38 cellular contexts compared by ENCODE assay signal in genomic region chr4:70041652-70042286, GRCh38. TPM values are rescaled to one million over a fixed set of nuclear protein-coding genes. Genes with fewer than 3 reads are reported as not detected.
"Had no signal": no experiment of that assay in that cellular context is flagged by ENCODE, and none has a peak within 500 bp of the region (broad histone marks: within the 10 kb centered on the region; RNA-seq: fewer than 3 reads in every experiment).

No MANE protein-coding gene starts in this region.

- H3K27me3 Mint-ChIP-seq: activated B cell treated with CpG ODN at 0.5 μM for 24 hours; activated CD4-positive, alpha-beta memory T cell treated with anti-CD3 and anti-CD28 coated beads for 36 hours; activated CD4-positive, alpha-beta T cell treated with anti-CD3 and anti-CD28 coated beads, Interleukin-2, amount 10 ng/mL, durations not matched to agents 24 days and 14 days; activated CD8-positive, alpha-beta T cell treated with anti-CD3 and anti-CD28 coated beads for 36 hours; activated naive CD8-positive, alpha-beta T cell treated with anti-CD3 and anti-CD28 coated beads for 36 hours; activated T-helper 17 cell treated with anti-CD3 and anti-CD28 coated beads, Interleukin-2, amount 50 U/mL, for 72 hours; central memory CD8-positive, alpha-beta T cell; T-cell; T-helper 17 cell had no signal

- H3K4me3 ChIP-seq: adrenal gland, cardiac muscle cell had no signal

- H3K36me3 Mint-ChIP-seq: activated CD4-positive, alpha-beta memory T cell treated with anti-CD3 and anti-CD28 coated beads for 36 hours; activated naive CD8-positive, alpha-beta T cell treated with anti-CD3 and anti-CD28 coated beads for 36 hours; brain; T-cell had no signal

- H3K36me3 ChIP-seq: adrenal gland, cardiac muscle cell had no signal

- DNase-seq: activated B cell treated with CpG ODN at 0.5 μM for 24 hours; activated CD4-positive, alpha-beta memory T cell treated with anti-CD3 and anti-CD28 coated beads for 36 hours; activated CD4-positive, alpha-beta T cell treated with anti-CD3 and anti-CD28 coated beads for 4 hours; activated CD4-positive, alpha-beta T cell treated with anti-CD3 and anti-CD28 coated beads, Interleukin-2, amount 10 ng/mL, durations not matched to agents 24 days and 14 days; activated CD4-positive, alpha-beta T cell treated with anti-CD3 and anti-CD28 coated beads, Interleukin-2, amount 50 U/mL, for 1 hour; activated CD4-positive, alpha-beta T cell treated with anti-CD3 and anti-CD28 coated beads, Interleukin-2, amount 50 U/mL, for 4 hours; activated CD4-positive, CD25-positive, alpha-beta regulatory T cell treated with anti-CD3 and anti-CD28 coated beads, Interleukin-2, amount 50 U/mL, for 72 hours; activated CD8-positive, alpha-beta memory T cell treated with anti-CD3 and anti-CD28 coated beads, Interleukin-2, amount 50 U/mL, for 4 hours; activated CD8-positive, alpha-beta T cell treated with anti-CD3 and anti-CD28 coated beads for 36 hours; activated effector memory CD4-positive, alpha-beta T cell treated with anti-CD3 and anti-CD28 coated beads, Interleukin-2, amount 50 U/mL, for 16 hours; activated gamma-delta T cell treated with Interleukin-2 at 50 U/mL for 16 hours; activated naive CD4-positive, alpha-beta T cell; activated naive CD4-positive, alpha-beta T cell treated with anti-CD3 and anti-CD28 coated beads for 36 hours; activated naive CD4-positive, alpha-beta T cell treated with anti-CD3 and anti-CD28 coated beads, Interleukin-2, amount 50 U/mL, for 16 hours; activated naive CD8-positive, alpha-beta T cell treated with anti-CD3 and anti-CD28 coated beads for 36 hours; activated T-cell treated with anti-CD3 and anti-CD28 coated beads for 4 hours; activated T-cell treated with anti-CD3 and anti-CD28 coated beads, Interleukin-2, amount 50 U/mL, for 1 hour; activated T-cell treated with anti-CD3 and anti-CD28 coated beads, Interleukin-2, amount 50 U/mL, for 4 hours; activated T-cell treated with anti-CD3 and anti-CD28 coated beads, Interleukin-2, amount 50 U/mL, for 72 hours; adrenal gland; amniotic stem cell; aorta; caudate nucleus; cerebellar nuclear complex; T-cell; T-helper 17 cell had no signal

- H3K27ac ChIP-seq: adrenal gland, cardiac muscle cell, VCaP had no signal

- H3K9me3 ChIP-seq: adrenal gland had no signal

- H3K27ac Mint-ChIP-seq: activated B cell treated with CpG ODN at 0.5 μM for 24 hours; activated CD4-positive, alpha-beta memory T cell treated with anti-CD3 and anti-CD28 coated beads for 36 hours; activated CD4-positive, alpha-beta T cell treated with anti-CD3 and anti-CD28 coated beads, Interleukin-2, amount 10 ng/mL, durations not matched to agents 24 days and 14 days; activated CD8-positive, alpha-beta T cell treated with anti-CD3 and anti-CD28 coated beads for 36 hours; activated naive CD4-positive, alpha-beta T cell treated with anti-CD3 and anti-CD28 coated beads for 36 hours; activated naive CD4-positive, alpha-beta T cell treated with anti-CD3 and anti-CD28 coated beads, Interleukin-2, amount 50 U/mL, for 72 hours; activated naive CD8-positive, alpha-beta T cell treated with anti-CD3 and anti-CD28 coated beads for 36 hours; activated T-cell treated with anti-CD3 and anti-CD28 coated beads, Interleukin-2, amount 50 U/mL, for 72 hours; activated T-helper 1 cell treated with anti-CD3 and anti-CD28 coated beads, Interleukin-12 subunit alpha, Interleukin-12 subunit beta, Interleukin-2, Interleukin-4 antibody, amounts not matched to agents 30 ng/mL and 10 ng/mL and 1 ng/mL, durations not matched to agents 14 hours and 24 hours and 36 hours; activated T-helper 17 cell treated with anti-CD3 and anti-CD28 coated beads, Interleukin-2, amount 50 U/mL, for 72 hours; brain; T-cell; T-helper 17 cell had no signal

- H3K4me1 Mint-ChIP-seq: activated B cell treated with CpG ODN at 0.5 μM for 24 hours; activated CD4-positive, alpha-beta T cell treated with anti-CD3 and anti-CD28 coated beads, Interleukin-2, amount 10 ng/mL, durations not matched to agents 24 days and 14 days; activated naive CD8-positive, alpha-beta T cell treated with anti-CD3 and anti-CD28 coated beads for 36 hours; activated T-helper 17 cell treated with anti-CD3 and anti-CD28 coated beads, Interleukin-2, amount 50 U/mL, for 72 hours; brain; central memory CD8-positive, alpha-beta T cell; T-cell; T-helper 17 cell had no signal

- H3K27me3 ChIP-seq: adrenal gland, cardiac muscle cell had no signal

- FAIRE-seq: astrocyte, bronchial epithelial cell had no signal

- H3K4me3 Mint-ChIP-seq: activated B cell treated with CpG ODN at 0.5 μM for 24 hours; activated CD4-positive, alpha-beta memory T cell treated with anti-CD3 and anti-CD28 coated beads for 36 hours; activated CD4-positive, alpha-beta T cell treated with anti-CD3 and anti-CD28 coated beads, Interleukin-2, amount 10 ng/mL, durations not matched to agents 24 days and 14 days; activated CD8-positive, alpha-beta T cell treated with anti-CD3 and anti-CD28 coated beads for 36 hours; activated naive CD4-positive, alpha-beta T cell treated with anti-CD3 and anti-CD28 coated beads for 36 hours; activated naive CD8-positive, alpha-beta T cell treated with anti-CD3 and anti-CD28 coated beads for 36 hours; activated T-cell treated with anti-CD3 and anti-CD28 coated beads, Interleukin-2, amount 50 U/mL, for 4 hours; activated T-cell treated with anti-CD3 and anti-CD28 coated beads, Interleukin-2, amount 50 U/mL, for 72 hours; activated T-helper 1 cell treated with anti-CD3 and anti-CD28 coated beads, Interleukin-12 subunit alpha, Interleukin-12 subunit beta, Interleukin-2, Interleukin-4 antibody, amounts not matched to agents 30 ng/mL and 10 ng/mL and 1 ng/mL, durations not matched to agents 14 hours and 24 hours and 36 hours; activated T-helper 17 cell treated with anti-CD3 and anti-CD28 coated beads, Interleukin-2, amount 50 U/mL, for 72 hours; brain; central memory CD8-positive, alpha-beta T cell; T-cell; T-helper 17 cell had no signal

- H3K4me1 ChIP-seq: adrenal gland had no signal

- ATAC-seq: activated CD8-positive, alpha-beta T cell treated with anti-CD3 and anti-CD28 coated beads for 36 hours; activated naive CD4-positive, alpha-beta T cell treated with anti-CD3 and anti-CD28 coated beads, Interleukin-2, amount 50 U/mL, for 72 hours; activated T-cell treated with anti-CD3 and anti-CD28 coated beads, Interleukin-2, amount 50 U/mL, for 4 hours; activated T-cell treated with anti-CD3 and anti-CD28 coated beads, Interleukin-2, amount 50 U/mL, for 72 hours; activated T-helper 17 cell treated with anti-CD3 and anti-CD28 coated beads, Interleukin-2, amount 50 U/mL, for 72 hours; T-cell; T-helper 17 cell had no signal

RNA-seq across cellular contexts. Expression of gene HTN1, which starts 8.5 kb away (rescaled TPM):
- total RNA-seq: activated B cell treated with CpG ODN at 0.5 μM for 24 hours; activated CD4-positive, alpha-beta memory T cell treated with anti-CD3 and anti-CD28 coated beads for 36 hours; activated CD4-positive, alpha-beta T cell treated with anti-CD3 and anti-CD28 coated beads, Interleukin-2, amount 10 ng/mL, durations not matched to agents 24 days and 14 days; activated CD8-positive, alpha-beta memory T cell treated with anti-CD3 and anti-CD28 coated beads for 36 hours; activated CD8-positive, alpha-beta T cell treated with anti-CD3 and anti-CD28 coated beads for 36 hours; activated naive CD4-positive, alpha-beta T cell treated with anti-CD3 and anti-CD28 coated beads for 36 hours; activated naive CD4-positive, alpha-beta T cell treated with anti-CD3 and anti-CD28 coated beads, Interleukin-2, amount 50 U/mL, for 72 hours; activated naive CD8-positive, alpha-beta T cell treated with anti-CD3 and anti-CD28 coated beads for 36 hours; activated T-cell treated with anti-CD3 and anti-CD28 coated beads, Interleukin-2, amount 50 U/mL, for 4 hours; activated T-cell treated with anti-CD3 and anti-CD28 coated beads, Interleukin-2, amount 50 U/mL, for 72 hours; activated T-helper 1 cell treated with anti-CD3 and anti-CD28 coated beads, Interleukin-12 subunit alpha, Interleukin-12 subunit beta, Interleukin-2, Interleukin-4 antibody, amounts not matched to agents 30 ng/mL and 10 ng/mL and 1 ng/mL, durations not matched to agents 14 hours and 24 hours and 36 hours; activated T-helper 17 cell treated with anti-CD3 and anti-CD28 coated beads, Interleukin-2, amount 50 U/mL, for 72 hours; adrenal gland; aorta; astrocyte; bronchial epithelial cell; cardiac muscle cell; T-cell; T-helper 1 cell treated with Interleukin-12 subunit alpha and Interleukin-12 subunit beta and Interleukin-4 antibody, amounts not matched to agents 30 ng/mL and 1 ng/mL, for 36 hours; T-helper 17 cell; T-helper 2 cell treated with Interferon-gamma antibody and Interleukin-4, amounts not matched to agents 100 ng/mL and 5 ng/mL, for 36 hours had no signal
- polyA plus RNA-seq: adrenal gland, aorta, cardiac muscle cell had no signal

RNA-seq across cellular contexts. Expression of gene HTN3, which starts 13.5 kb away (rescaled TPM):
- total RNA-seq: activated B cell treated with CpG ODN at 0.5 μM for 24 hours; activated CD4-positive, alpha-beta memory T cell treated with anti-CD3 and anti-CD28 coated beads for 36 hours; activated CD4-positive, alpha-beta T cell treated with anti-CD3 and anti-CD28 coated beads, Interleukin-2, amount 10 ng/mL, durations not matched to agents 24 days and 14 days; activated CD8-positive, alpha-beta memory T cell treated with anti-CD3 and anti-CD28 coated beads for 36 hours; activated CD8-positive, alpha-beta T cell treated with anti-CD3 and anti-CD28 coated beads for 36 hours; activated naive CD4-positive, alpha-beta T cell treated with anti-CD3 and anti-CD28 coated beads for 36 hours; activated naive CD4-positive, alpha-beta T cell treated with anti-CD3 and anti-CD28 coated beads, Interleukin-2, amount 50 U/mL, for 72 hours; activated naive CD8-positive, alpha-beta T cell treated with anti-CD3 and anti-CD28 coated beads for 36 hours; activated T-cell treated with anti-CD3 and anti-CD28 coated beads, Interleukin-2, amount 50 U/mL, for 4 hours; activated T-cell treated with anti-CD3 and anti-CD28 coated beads, Interleukin-2, amount 50 U/mL, for 72 hours; activated T-helper 1 cell treated with anti-CD3 and anti-CD28 coated beads, Interleukin-12 subunit alpha, Interleukin-12 subunit beta, Interleukin-2, Interleukin-4 antibody, amounts not matched to agents 30 ng/mL and 10 ng/mL and 1 ng/mL, durations not matched to agents 14 hours and 24 hours and 36 hours; activated T-helper 17 cell treated with anti-CD3 and anti-CD28 coated beads, Interleukin-2, amount 50 U/mL, for 72 hours; adrenal gland; aorta; astrocyte; bronchial epithelial cell; cardiac muscle cell; T-cell; T-helper 1 cell treated with Interleukin-12 subunit alpha and Interleukin-12 subunit beta and Interleukin-4 antibody, amounts not matched to agents 30 ng/mL and 1 ng/mL, for 36 hours; T-helper 17 cell; T-helper 2 cell treated with Interferon-gamma antibody and Interleukin-4, amounts not matched to agents 100 ng/mL and 5 ng/mL, for 36 hours had no signal
- polyA plus RNA-seq: aorta, cardiac muscle cell had no signal

RNA-seq across cellular contexts. Expression of gene STATH, which starts 46.0 kb away (rescaled TPM):
- total RNA-seq: activated B cell treated with CpG ODN at 0.5 μM for 24 hours; activated CD4-positive, alpha-beta memory T cell treated with anti-CD3 and anti-CD28 coated beads for 36 hours; activated CD4-positive, alpha-beta T cell treated with anti-CD3 and anti-CD28 coated beads, Interleukin-2, amount 10 ng/mL, durations not matched to agents 24 days and 14 days; activated CD8-positive, alpha-beta memory T cell treated with anti-CD3 and anti-CD28 coated beads for 36 hours; activated CD8-positive, alpha-beta T cell treated with anti-CD3 and anti-CD28 coated beads for 36 hours; activated naive CD4-positive, alpha-beta T cell treated with anti-CD3 and anti-CD28 coated beads for 36 hours; activated naive CD4-positive, alpha-beta T cell treated with anti-CD3 and anti-CD28 coated beads, Interleukin-2, amount 50 U/mL, for 72 hours; activated naive CD8-positive, alpha-beta T cell treated with anti-CD3 and anti-CD28 coated beads for 36 hours; activated T-cell treated with anti-CD3 and anti-CD28 coated beads, Interleukin-2, amount 50 U/mL, for 4 hours; activated T-cell treated with anti-CD3 and anti-CD28 coated beads, Interleukin-2, amount 50 U/mL, for 72 hours; activated T-helper 1 cell treated with anti-CD3 and anti-CD28 coated beads, Interleukin-12 subunit alpha, Interleukin-12 subunit beta, Interleukin-2, Interleukin-4 antibody, amounts not matched to agents 30 ng/mL and 10 ng/mL and 1 ng/mL, durations not matched to agents 14 hours and 24 hours and 36 hours; activated T-helper 17 cell treated with anti-CD3 and anti-CD28 coated beads, Interleukin-2, amount 50 U/mL, for 72 hours; adrenal gland; aorta; astrocyte; bronchial epithelial cell; cardiac muscle cell; T-cell; T-helper 1 cell treated with Interleukin-12 subunit alpha and Interleukin-12 subunit beta and Interleukin-4 antibody, amounts not matched to agents 30 ng/mL and 1 ng/mL, for 36 hours; T-helper 17 cell; T-helper 2 cell treated with Interferon-gamma antibody and Interleukin-4, amounts not matched to agents 100 ng/mL and 5 ng/mL, for 36 hours had no signal
- polyA plus RNA-seq: adrenal gland, aorta had no signal
